ENCODE assay signal across 9 cellular contexts in genomic region chr4:98997176-98997575, GRCh38. TPM values are rescaled to one million over a fixed set of nuclear protein-coding genes. Genes with fewer than 3 reads are reported as not detected.
DNase-seq lines count a peak whose midpoint lies in the region; FAIRE-seq and TF ChIP-seq lines count a peak whose summit lies in the region.
"Had no signal": no experiment of that assay in that cellular context is flagged by ENCODE, and none has a peak within 500 bp of the region (broad histone marks: within the 10 kb centered on the region; RNA-seq: fewer than 3 reads in every experiment).

No MANE protein-coding gene starts in this region.

- FAIRE-seq in keratinocyte (lab: Jason Lieb, UNC) = no peak

- TF ChIP-seq CTCF in HL-60 (IDR thresholded peaks at IDR 0.05; ENCODE audit: insufficient read depth, low read length) (no peak), keratinocyte (optimal IDR thresholded peaks at IDR 0.05 in 1 of 3, IDR thresholded peaks at IDR 0.05 in 1 of 3, conservative IDR thresholded peaks at IDR 0.05 in 1 of 3; ENCODE audit: extremely low read depth in 1 of 3, insufficient read depth in 2 of 3, low read length in 3 of 3) (no peak), colonic mucosa (IDR thresholded peaks at IDR 0.05) (no peak)

- H3K9me1 ChIP-seq in keratinocyte (ENCODE audit: control insufficient read depth, extremely low read depth, insufficient read depth, low read length) = no peaks in the 10 kb centered on the region

- H3K9me3 Mint-ChIP-seq in CD4-positive, alpha-beta memory T cell = no peaks in the 10 kb centered on the region
- H3K9me3 Mint-ChIP-seq in activated T-helper 1 cell treated with anti-CD3 and anti-CD28 coated beads, Interleukin-12 subunit alpha, Interleukin-12 subunit beta, Interleukin-2, Interleukin-4 antibody, amounts not matched to agents 30 ng/mL and 10 ng/mL and 1 ng/mL, durations not matched to agents 14 hours and 24 hours and 36 hours = no peaks in the 10 kb centered on the region

- DNase-seq in CD4-positive, alpha-beta memory T cell = no peak
- DNase-seq in HL-60 (ENCODE audit: low read depth in 1 of 2, low spot score in 1 of 2) = no peak
- DNase-seq in activated T-helper 1 cell treated with anti-CD3 and anti-CD28 coated beads, Interleukin-12 subunit alpha, Interleukin-12 subunit beta, Interleukin-2, Interleukin-4 antibody, amounts not matched to agents 30 ng/mL and 10 ng/mL and 1 ng/mL, durations not matched to agents 14 hours and 24 hours and 36 hours (ENCODE audit: low spot score) = no peak
- no peak for DNase-seq in keratinocyte (ENCODE audit: low read depth, low spot score)
- DNase-seq in COR-L47 (lab: John Stamatoyannopoulos, UW) = no peak
- no peak for DNase-seq in pons (ENCODE audit: low spot score)
- DNase-seq in Ammon's horn (ENCODE audit: low spot score) = no peak
- no peak for DNase-seq in colonic mucosa

- intact Hi-C loops in CD4-positive, alpha-beta memory T cell (cut with micrococcal nuclease) = loop anchor here (5.0 to 10.0 kb wide), 4 partner anchors 550 to 955 kb away; partner anchors contain the start of genes DAPP1, H2AZ1 and LAMTOR3
- intact Hi-C loops in activated T-helper 1 cell treated with anti-CD3 and anti-CD28 coated beads, Interleukin-12 subunit alpha, Interleukin-12 subunit beta, Interleukin-2, Interleukin-4 antibody, amounts not matched to agents 30 ng/mL and 10 ng/mL and 1 ng/mL, durations not matched to agents 14 hours and 24 hours and 36 hours (cut with micrococcal nuclease) = loop anchor here (2.0 to 5.0 kb wide), 3 partner anchors 46 to 820 kb away; partner anchors contain the start of gene DAPP1
- intact Hi-C loops in colonic mucosa (cut with DNase I) = loop anchor here (5.0 kb wide), 1 partner anchor 60 kb away; no protein-coding TSS in a partner anchor

- H3K36me3 Mint-ChIP-seq in CD4-positive, alpha-beta memory T cell = peaks cover 0 to 4% of the 10 kb centered on the region in 2 donors
- H3K36me3 Mint-ChIP-seq in activated T-helper 1 cell treated with anti-CD3 and anti-CD28 coated beads, Interleukin-12 subunit alpha, Interleukin-12 subunit beta, Interleukin-2, Interleukin-4 antibody, amounts not matched to agents 30 ng/mL and 10 ng/mL and 1 ng/mL, durations not matched to agents 14 hours and 24 hours and 36 hours (ENCODE audit: low read depth) = peaks cover 3% of the 10 kb centered on the region

- POLR2A ChIA-PET in CD4-positive, alpha-beta memory T cell (lab: Charles Lee; ENCODE audit: partially characterized antibody) = interaction anchor here (1.8 to 5.3 kb wide), 6 partner anchors 9 to 854 kb away, joined by 5 to 80 read pairs (median 35); partner anchors contain the start of genes ADH5, EIF4E and STPG2

- no peaks in the 10 kb centered on the region for H3K36me3 ChIP-seq in CD4-positive, alpha-beta memory T cell (ENCODE audit: insufficient read depth, low read length)
- H3K36me3 ChIP-seq in keratinocyte (ENCODE audit: control insufficient read depth in 2 of 2, extremely low read depth in 1 of 2, insufficient read depth in 2 of 2, low read length in 2 of 2) (no peaks in the 10 kb centered on the region), colonic mucosa (no peaks in the 10 kb centered on the region)
- H3K36me3 ChIP-seq: adrenal gland had no signal

- H3K9ac ChIP-seq in keratinocyte (ENCODE audit: control insufficient read depth, extremely low read depth, insufficient read depth, low read length) (peak overlapping the region; percentile 6), colonic mucosa (ENCODE audit: low read depth in 2 of 2, low read length in 2 of 2) (peak overlapping the region in 1 of 2 donors; percentile 2)

- no peaks in the 10 kb centered on the region for H3K27me3 Mint-ChIP-seq in CD4-positive, alpha-beta memory T cell
- no peaks in the 10 kb centered on the region for H3K27me3 Mint-ChIP-seq in activated T-helper 1 cell treated with anti-CD3 and anti-CD28 coated beads, Interleukin-12 subunit alpha, Interleukin-12 subunit beta, Interleukin-2, Interleukin-4 antibody, amounts not matched to agents 30 ng/mL and 10 ng/mL and 1 ng/mL, durations not matched to agents 14 hours and 24 hours and 36 hours (ENCODE audit: insufficient read depth)

- peaks cover 12% of the 10 kb centered on the region for H4K20me1 ChIP-seq in keratinocyte (ENCODE audit: control insufficient read depth, extremely low read depth, insufficient read depth, low read length)

- no peak overlapping the region for H2AFZ ChIP-seq in keratinocyte (ENCODE audit: control insufficient read depth, low read length)

- CTCF ChIA-PET in CD4-positive, alpha-beta memory T cell (lab: Charles Lee; ENCODE audit: partially characterized antibody) = interaction anchor here (1.0 to 9.7 kb wide), 6 partner anchors 9 to 952 kb away, joined by 4 to 373 read pairs (median 24); partner anchors contain the start of gene EIF4E

- H3K4me1 ChIP-seq in CD4-positive, alpha-beta memory T cell (ENCODE audit: insufficient read depth, low read length) = peaks cover 40% of the 10 kb centered on the region
- H3K4me1 ChIP-seq in keratinocyte (ENCODE audit: control insufficient read depth, extremely low read depth, insufficient read depth, low read length) = peaks cover 31% of the 10 kb centered on the region
- peaks cover 4% of the 10 kb centered on the region for H3K4me1 ChIP-seq in colonic mucosa

- peak overlapping the region in 4 of 7 donors; percentile 19 to 90 (median 51) for H3K27ac Mint-ChIP-seq in CD4-positive, alpha-beta memory T cell
- H3K27ac Mint-ChIP-seq in activated T-helper 1 cell treated with anti-CD3 and anti-CD28 coated beads, Interleukin-12 subunit alpha, Interleukin-12 subunit beta, Interleukin-2, Interleukin-4 antibody, amounts not matched to agents 30 ng/mL and 10 ng/mL and 1 ng/mL, durations not matched to agents 14 hours and 24 hours and 36 hours = no peak overlapping the region

- H3K27me3 ChIP-seq in CD4-positive, alpha-beta memory T cell (ENCODE audit: insufficient read depth, low read length) = no peaks in the 10 kb centered on the region
- H3K27me3 ChIP-seq in HL-60 (ENCODE audit: insufficient read depth, poor library complexity, severe bottlenecking) = no peaks in the 10 kb centered on the region
- H3K27me3 ChIP-seq in keratinocyte (ENCODE audit: control insufficient read depth, extremely low read depth, insufficient read depth, low read length) = no peaks in the 10 kb centered on the region
- no peaks in the 10 kb centered on the region for H3K27me3 ChIP-seq in colonic mucosa
- H3K27me3 ChIP-seq: adrenal gland had no signal

- no peaks in the 10 kb centered on the region for H3K9me3 ChIP-seq in CD4-positive, alpha-beta memory T cell (ENCODE audit: control insufficient read depth in 1 of 2, low read length in 2 of 2)
- no peaks in the 10 kb centered on the region for H3K9me3 ChIP-seq in keratinocyte (ENCODE audit: control insufficient read depth, low read depth, low read length)
- no peaks in the 10 kb centered on the region for H3K9me3 ChIP-seq in colonic mucosa
- H3K9me3 ChIP-seq: adrenal gland had no signal

- dilution Hi-C loops in keratinocyte (cut with MboI; ENCODE audit: extremely low pct_ligation_motif_present, low sequenced_read_pairs) = no loop called here

- no peak overlapping the region for H3K27ac ChIP-seq in CD4-positive, alpha-beta memory T cell (ENCODE audit: low read depth, low read length)
- H3K27ac ChIP-seq in HL-60 (replicated peaks) = no peak overlapping the region
- peak overlapping the region; percentile 81 for H3K27ac ChIP-seq in keratinocyte (ENCODE audit: control insufficient read depth, insufficient read depth, low read length)
- H3K27ac ChIP-seq in colonic mucosa = no peak overlapping the region

- H3K4me3 Mint-ChIP-seq in CD4-positive, alpha-beta memory T cell = peak overlapping the region in 7 of 8 donors; percentile 25 to 66 (median 60)
- H3K4me3 Mint-ChIP-seq in activated T-helper 1 cell treated with anti-CD3 and anti-CD28 coated beads, Interleukin-12 subunit alpha, Interleukin-12 subunit beta, Interleukin-2, Interleukin-4 antibody, amounts not matched to agents 30 ng/mL and 10 ng/mL and 1 ng/mL, durations not matched to agents 14 hours and 24 hours and 36 hours = peak overlapping the region; percentile 19

- H3K4me1 Mint-ChIP-seq in CD4-positive, alpha-beta memory T cell = peaks cover 26 to 62% (median 46%) of the 10 kb centered on the region in 4 donors
- H3K4me1 Mint-ChIP-seq in activated T-helper 1 cell treated with anti-CD3 and anti-CD28 coated beads, Interleukin-12 subunit alpha, Interleukin-12 subunit beta, Interleukin-2, Interleukin-4 antibody, amounts not matched to agents 30 ng/mL and 10 ng/mL and 1 ng/mL, durations not matched to agents 14 hours and 24 hours and 36 hours (ENCODE audit: low read depth) = peaks cover 39% of the 10 kb centered on the region

- peak overlapping the region; percentile 91 for H3K4me2 ChIP-seq in keratinocyte (ENCODE audit: control insufficient read depth, extremely low read depth, insufficient read depth, low read depth, low read length)

- peaks cover 66% of the 10 kb centered on the region for H3K79me2 ChIP-seq in keratinocyte (ENCODE audit: control insufficient read depth, insufficient read depth, low read length)

- H3K4me3 ChIP-seq in CD4-positive, alpha-beta memory T cell (ENCODE audit: low read length in 2 of 2) = no peak overlapping the region
- H3K4me3 ChIP-seq in HL-60 (replicated peaks; ENCODE audit: insufficient read depth, low read length) (peak overlapping the region; percentile 88; the same call in 1 of the 2 replicates), keratinocyte (ENCODE audit: control insufficient read depth in 2 of 3, extremely low read depth in 1 of 3, insufficient read depth in 2 of 3, low read depth in 1 of 3, low read length in 3 of 3) (peak overlapping the region in 2 of 3 experiments; percentile 84), colonic mucosa (no peak overlapping the region)

RNA-seq across cellular contexts. Expression of gene METAP1, which starts 1.7 kb away (rescaled TPM):
- total RNA-seq in CD4-positive, alpha-beta memory T cell = 10 to 100 TPM; 36.4 to 36.7 TPM
- polyA plus RNA-seq in CD4-positive, alpha-beta memory T cell = 10 to 100 TPM; 33.5 to 33.6 TPM
- total RNA-seq in activated T-helper 1 cell treated with anti-CD3 and anti-CD28 coated beads, Interleukin-12 subunit alpha, Interleukin-12 subunit beta, Interleukin-2, Interleukin-4 antibody, amounts not matched to agents 30 ng/mL and 10 ng/mL and 1 ng/mL, durations not matched to agents 14 hours and 24 hours and 36 hours = 58.1 and 61.3 TPM in 2 replicates
- 43.9 to 89.4 TPM (median 88.8 TPM) in 3 replicates for polyA plus RNA-seq in keratinocyte
- 210 TPM for polyA plus RNA-seq in keratinocyte (2011; ENCODE audit: low read depth)
- polyA plus RNA-seq in keratinocyte (2011; cell fraction: cytosol; rRNA removed) = 50.3 and 90.5 TPM in 2 replicates
- polyA plus RNA-seq in keratinocyte (2011; cell fraction: nucleus; rRNA removed) = 72.3 and 90.4 TPM in 2 replicates
- 41.6 and 60.3 TPM in 2 replicates for polyA plus RNA-seq in keratinocyte (2012; ENCODE audit: low replicate concordance)
- 47.2 to 91.9 TPM (median 64.3 TPM) in 3 replicates for polyA minus RNA-seq in keratinocyte
- 38.8 TPM for polyA minus RNA-seq in keratinocyte (2011; cell fraction: cytosol; rRNA and poly(A)+ RNA removed)
- polyA minus RNA-seq in keratinocyte (2011; cell fraction: nucleus; rRNA and poly(A)+ RNA removed) = 35.7 and 72.4 TPM in 2 replicates
- total RNA-seq in colonic mucosa = 10 to 100 TPM; 66.2 to 69.3 TPM

Comparison
In these comparisons a context has a peak if more than half of its experiments do, and no peak if none do; other contexts are left out.
1. H3K4me3 ChIP-seq: peak in HL-60 (single experiment) and keratinocyte (2 of 3); none in CD4-positive, alpha-beta memory T cell (0 of 2) and colonic mucosa (single experiment).